Comparison of ENCODE assay signal across 1 cellular context in genomic region chr5:132829742-132830435, GRCh38.
A peak's percentile ranks its signal among the peaks of the same experiment; 100 is the strongest.
TF ChIP-seq lines count a peak whose summit lies in the region.

No MANE protein-coding gene starts in this region.

TF ChIP-seq in HepG2, 621 proteins besides CTCF, POLR2A, EP300 and RAD21 (continued from another document and continues in another):
- TF ChIP-seq ZBTB10 (CRISPR knock-in tag; IDR thresholded peaks at IDR 0.05; ENCODE audit: borderline replicate concordance) (peak; percentile 37; the same call in 1 of the 2 replicates), FUBP1 (CRISPR knock-in tag; IDR thresholded peaks at IDR 0.05; ENCODE audit: borderline replicate concordance) (no peak), ZZZ3 (CRISPR knock-in tag; IDR thresholded peaks at IDR 0.05; ENCODE audit: borderline replicate concordance) (peak; percentile 60; the same call in 1 of the 2 replicates), ZNF251 (CRISPR knock-in tag; IDR thresholded peaks at IDR 0.05) (no peak), NR2F6 (IDR thresholded peaks at IDR 0.05) (no peak), NR2F6 (CRISPR knock-in tag; IDR thresholded peaks at IDR 0.05) (no peak), ZFP1 (CRISPR knock-in tag; IDR thresholded peaks at IDR 0.05) (no peak), HIC2 (CRISPR knock-in tag; IDR thresholded peaks at IDR 0.05; ENCODE audit: low read depth) (no peak), KIAA2018 (CRISPR knock-in tag; IDR thresholded peaks at IDR 0.05; ENCODE audit: borderline replicate concordance) (no peak), ZKSCAN8 (CRISPR knock-in tag; IDR thresholded peaks at IDR 0.05; ENCODE audit: borderline replicate concordance) (no peak), GPN1 (CRISPR knock-in tag; IDR thresholded peaks at IDR 0.05; ENCODE audit: borderline replicate concordance) (0 out of 2 replicates have a peak, but pooled peaks have one; percentile 37), ZSCAN21 (CRISPR knock-in tag; IDR thresholded peaks at IDR 0.05; ENCODE audit: borderline replicate concordance) (no peak), MAZ (IDR thresholded peaks at IDR 0.05; ENCODE audit: borderline replicate concordance, low read depth, low read length) (no peak; the same call in 1 of the 2 replicates), MAZ (CRISPR knock-in tag; IDR thresholded peaks at IDR 0.05; ENCODE audit: low read depth) (no peak), AKAP8 (CRISPR knock-in tag; IDR thresholded peaks at IDR 0.05) (no peak; the same call in 1 of the 2 replicates), ZNF772 (CRISPR knock-in tag; IDR thresholded peaks at IDR 0.05) (no peak), ZNF746 (CRISPR knock-in tag; IDR thresholded peaks at IDR 0.05) (no peak), TARDBP (CRISPR knock-in tag; IDR thresholded peaks at IDR 0.05) (peak; percentile 44; the same call in 1 of the 2 replicates), E2F2 (CRISPR knock-in tag; IDR thresholded peaks at IDR 0.05; ENCODE audit: borderline replicate concordance) (peak; percentile 48; the same call in 1 of the 2 replicates), ZNF777 (CRISPR knock-in tag; IDR thresholded peaks at IDR 0.05) (peak; percentile 98), ZNF121 (CRISPR knock-in tag; IDR thresholded peaks at IDR 0.05) (peak; percentile 44), FOXP4 (CRISPR knock-in tag; IDR thresholded peaks at IDR 0.05) (peak; percentile 57), ZNF446 (CRISPR knock-in tag; IDR thresholded peaks at IDR 0.05) (no peak; the same call in none of the 2 replicates), PAXIP1 (CRISPR knock-in tag; conservative IDR thresholded peaks at IDR 0.05) (no peak), SP1 (IDR thresholded peaks at IDR 0.05) (no peak), SP1 (CRISPR knock-in tag; IDR thresholded peaks at IDR 0.05) (no peak), MBD4 (IDR thresholded peaks at IDR 0.05; ENCODE audit: borderline replicate concordance, low read length) (no peak), ZGPAT (CRISPR knock-in tag; IDR thresholded peaks at IDR 0.05) (0 out of 2 replicates have a peak, but pooled peaks have one; percentile 32), ZNF562 (CRISPR knock-in tag; IDR thresholded peaks at IDR 0.05; ENCODE audit: borderline replicate concordance) (no peak), REPIN1 (CRISPR knock-in tag; IDR thresholded peaks at IDR 0.05; ENCODE audit: borderline replicate concordance, low read depth) (peak; percentile 46; the same call in 1 of the 2 replicates), GFI1 (CRISPR knock-in tag; IDR thresholded peaks at IDR 0.05; ENCODE audit: borderline replicate concordance) (no peak; the same call in 1 of the 2 replicates), ZNF496 (CRISPR knock-in tag; IDR thresholded peaks at IDR 0.05; ENCODE audit: insufficient replicate concordance) (no peak), CBX1 (IDR thresholded peaks at IDR 0.05; ENCODE audit: low read depth) (no peak), SRY (CRISPR knock-in tag; IDR thresholded peaks at IDR 0.05) (no peak)
